ENCODE assay signal across 8 cellular contexts in the genomic region with DNA sequence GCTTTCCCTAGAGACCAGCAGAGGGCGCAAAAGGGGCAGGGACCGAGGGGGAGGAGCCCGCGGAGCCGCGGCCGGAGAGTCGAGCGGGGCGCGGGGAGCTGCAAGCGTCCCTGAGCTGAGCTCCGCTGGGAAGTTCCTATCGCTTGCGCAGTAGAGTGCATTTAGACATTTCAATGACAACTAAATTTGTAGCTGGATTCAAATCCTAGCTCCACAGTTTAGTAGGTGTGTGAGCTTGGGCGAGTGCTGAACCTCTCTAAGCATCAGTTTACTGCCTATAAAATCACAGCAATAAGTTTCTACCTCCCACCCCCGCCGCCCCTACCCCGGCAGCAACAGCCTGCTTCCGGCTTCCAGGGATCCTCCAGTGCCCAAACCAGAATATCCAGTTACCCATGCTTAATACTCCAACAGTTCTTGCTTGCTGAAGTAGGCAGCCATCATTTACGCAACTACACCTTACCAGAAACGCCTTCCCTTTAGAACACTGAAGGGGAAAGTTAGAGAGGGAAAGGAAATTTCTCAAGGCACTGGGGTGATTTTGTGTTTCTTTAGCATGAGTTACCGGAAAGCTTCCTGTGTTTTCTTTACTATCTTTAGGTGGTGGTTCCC. TPM values are rescaled to one million over a fixed set of nuclear protein-coding genes. Genes with fewer than 3 reads are reported as not detected.
A peak's percentile ranks its signal among the peaks of the same experiment; 100 is the strongest.
DNase-seq lines count a peak whose midpoint lies in the region; ATAC-seq and TF ChIP-seq lines count a peak whose summit lies in the region.

No MANE protein-coding gene starts in this region.

- H3K27me3 ChIP-seq in dorsolateral prefrontal cortex, result peaks cover 0 to 60% (median 3%) of the 10 kb centered on the region in 45 donors

- intact Hi-C loops in dorsolateral prefrontal cortex (cut with DNase I), result loop anchor here (2.0 to 5.0 kb wide), 3 partner anchors 111 to 548 kb away; a partner anchor contains a TSS
- intact Hi-C loops in lower leg skin (cut with DNase I; ENCODE audit: low total_unique reads), result loop anchor here (10.0 kb wide), 2 partner anchors 231 to 551 kb away; a partner anchor contains a TSS

- no peak for TF ChIP-seq POLR2A in lower leg skin (IDR thresholded peaks at IDR 0.05)

- TF ChIP-seq CTCF in dorsolateral prefrontal cortex (IDR thresholded peaks at IDR 0.05 in 54 of 56, conservative IDR thresholded peaks at IDR 0.05 in 2 of 56; ENCODE audit: low read depth in 1 of 56, partially characterized antibody in 56 of 56) (peak; percentile 13 to 99 (median 95)), lower leg skin (IDR thresholded peaks at IDR 0.05) (no peak)

- DNase-seq in AG20443 (ENCODE audit: low spot score) (peak; percentile 94), NCI-H748 (lab: John Stamatoyannopoulos, UW; ENCODE audit: unreplicated experiment) (peak; percentile 86), dorsolateral prefrontal cortex (peak; percentile 59 to 85 (median 76)), lower leg skin (ENCODE audit: low spot score in 2 of 2) (peak; percentile 83 to 97)
- peak; percentile 69 to 71 for DNase-seq in activated CD4-positive, alpha-beta T cell treated with anti-CD3 and anti-CD28 coated beads, Interleukin-2, amount 50 U/mL, for 4 hours
- DNase-seq in stimulated activated CD4-positive, alpha-beta T cell treated with anti-CD3 and anti-CD28 coated beads, Interleukin-4, amount 100 ng/mL, for 24 hours, result peak; percentile 81

- peak overlapping the region in 10 of 59 donors; percentile 17 to 69 (median 32) for H3K27ac ChIP-seq in dorsolateral prefrontal cortex

- H3K4me3 ChIP-seq in dorsolateral prefrontal cortex (peak overlapping the region; percentile 22 to 66 (median 49)), lower leg skin (ENCODE audit: low read depth, poor library complexity, severe bottlenecking) (no peak overlapping the region)

- ATAC-seq in GM19324 (IDR thresholded peaks at IDR 0.05; ENCODE audit: low FRiP score, unreplicated experiment), result peak; percentile 82
- peak; percentile 52 for ATAC-seq in HG03469 (IDR thresholded peaks at IDR 0.05; ENCODE audit: unreplicated experiment)

- WGBS in lower leg skin, 2 donors, result 3% methylated on average over 21 to 23 of the region's 23 CpGs

RNA-seq across cellular contexts. Expression of a gene that starts 9.1 kb away (rescaled TPM):
- total RNA-seq in dorsolateral prefrontal cortex (10 to 100 TPM in 6 of 120 experiments, 1 to 10 TPM in 114; 1.0 to 14.6 (median 4.0) TPM), lower leg skin (10 to 100 TPM in 1 of 4 donors, 1 to 10 TPM in 3; 1.6 to 16.8 (median 5.7) TPM)

Comparison
In these comparisons a context has a peak if more than half of its experiments do, and no peak if none do; other contexts are left out.
1. CTCF ChIP-seq: peak in dorsolateral prefrontal cortex (56 of 56); none in lower leg skin (0 of 3).
2. Peak in every context shown above with its lines, with median percentiles within 50 percentile points of each other: DNase-seq.